ENCODE assay signal across 21 cellular contexts in the genomic region with DNA sequence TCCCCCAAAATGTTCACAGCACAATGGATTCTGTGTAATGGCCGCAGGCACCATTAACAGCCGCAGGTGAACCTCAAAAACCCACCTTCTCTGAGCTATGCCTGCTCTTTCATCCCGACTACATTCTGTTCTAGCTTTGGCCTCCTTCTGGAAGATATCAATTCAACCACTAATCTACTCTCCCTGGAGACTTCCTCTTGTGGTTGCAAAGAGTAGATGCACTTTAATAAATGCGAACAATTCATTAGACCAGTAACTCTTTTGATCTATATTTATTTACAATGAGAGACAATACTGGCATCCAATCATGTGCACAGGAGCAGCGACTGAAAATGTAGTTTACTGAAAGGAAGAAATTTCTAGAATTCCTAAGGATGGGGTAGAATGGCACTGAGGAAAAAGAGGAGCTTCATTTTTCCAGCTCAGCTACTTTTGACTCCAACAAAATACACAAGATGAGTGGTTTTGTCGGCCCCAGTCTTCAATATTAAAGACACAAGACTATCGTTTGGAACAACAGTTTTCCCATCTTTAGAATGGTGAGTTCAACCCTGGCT. TPM values are rescaled to one million over a fixed set of nuclear protein-coding genes. Genes with fewer than 3 reads are reported as not detected.
DNase-seq lines count a peak whose midpoint lies in the region; ATAC-seq and TF ChIP-seq lines count a peak whose summit lies in the region.
"Had no signal": no experiment of that assay in that cellular context is flagged by ENCODE, and none has a peak within 500 bp of the region (broad histone marks: within the 10 kb centered on the region; RNA-seq: fewer than 3 reads in every experiment).

No MANE protein-coding gene starts in this region.

- no peak overlapping the region for H2AFZ ChIP-seq in hepatocyte

- H3K27me3 ChIP-seq in CD8-positive, alpha-beta T cell (ENCODE audit: insufficient read depth, low read length): no peaks in the 10 kb centered on the region
- peaks cover 57% of the 10 kb centered on the region for H3K27me3 ChIP-seq in hepatocyte

- H3K36me3 ChIP-seq in CD8-positive, alpha-beta T cell (ENCODE audit: insufficient read depth, low read length): no peaks in the 10 kb centered on the region
- H3K36me3 ChIP-seq in hepatocyte (replicated peaks; ENCODE audit: insufficient read depth, low read depth): no peaks in the 10 kb centered on the region

- no peak overlapping the region for H3K4me3 ChIP-seq in CD8-positive, alpha-beta T cell (ENCODE audit: low read depth, low read length)
- H3K4me3 ChIP-seq in hepatocyte: no peak overlapping the region

- H3K27ac Mint-ChIP-seq in CD8-positive, alpha-beta T cell: no peak overlapping the region

- no peak overlapping the region for H3K27ac ChIP-seq in CD8-positive, alpha-beta T cell (ENCODE audit: low read depth, low read length)
- no peak overlapping the region for H3K27ac ChIP-seq in hepatocyte
- H3K27ac ChIP-seq: C4-2B had no signal

- DNase-seq in NCI-H2107 treated with DMSO at 0.1 percent for 48 hours (lab: John Stamatoyannopoulos, UW; ENCODE audit: unreplicated experiment) (peak; percentile 20), NCI-H2107 (lab: John Stamatoyannopoulos, UW) (no peak), SW480 (ENCODE audit: low spot score) (peak; percentile 83), inferior parietal cortex (ENCODE audit: extremely low spot score) (peak; percentile 15), left colon (no peak), hepatocyte (ENCODE audit: low spot score) (no peak)
- DNase-seq in CD8-positive, alpha-beta T cell: no peak
- DNase-seq: COR-L47; DMS153; NCI-H1436; NCI-H2029 treated with DMSO at 0.1 percent for 48 hours; NCI-H226; NCI-H526; NK-92 treated with Interleukin-12 subunit alpha and Interleukin-12 subunit beta, amount 100 ng/mL, for 24 hours; OCI-M1; SHP77 treated with DMSO at 0.1 percent for 48 hours had no signal

- no peaks in the 10 kb centered on the region for H3K79me2 ChIP-seq in hepatocyte

- H3K27me3 Mint-ChIP-seq in CD8-positive, alpha-beta T cell (ENCODE audit: low read depth): peaks cover 47% of the 10 kb centered on the region

- H3K4me3 Mint-ChIP-seq in CD8-positive, alpha-beta T cell: no peak overlapping the region

- CTCF ChIA-PET in CD8-positive, alpha-beta T cell (lab: Charles Lee): no interaction called here

- intact Hi-C loops in CD8-positive, alpha-beta T cell (cut with DNase I, micrococcal nuclease): no loop called here
- intact Hi-C loops in left colon (cut with DNase I, micrococcal nuclease): no loop called here

- H3K9me3 Mint-ChIP-seq in CD8-positive, alpha-beta T cell: no peaks in the 10 kb centered on the region

- no peak overlapping the region for H3K4me2 ChIP-seq in hepatocyte

- ATAC-seq in CD8-positive, alpha-beta T cell: no peak
- ATAC-seq in left colon (no peak), HG03039 (IDR thresholded peaks at IDR 0.05; ENCODE audit: unreplicated experiment) (no peak)
- ATAC-seq: HCT116 had no signal

- H3K9me3 ChIP-seq in CD8-positive, alpha-beta T cell (ENCODE audit: low read length): no peaks in the 10 kb centered on the region
- no peaks in the 10 kb centered on the region for H3K9me3 ChIP-seq in hepatocyte (ENCODE audit: low read depth)

- POLR2A ChIA-PET in CD8-positive, alpha-beta T cell (lab: Charles Lee): no interaction called here

- no peaks in the 10 kb centered on the region for H3K36me3 Mint-ChIP-seq in CD8-positive, alpha-beta T cell

- H4K20me1 ChIP-seq in hepatocyte (ENCODE audit: insufficient read depth, poor library complexity, severe bottlenecking): no peaks in the 10 kb centered on the region

- WGBS in hepatocyte (ENCODE audit: low lambda C conversion rate, missing lambda C conversion rate): 72% methylated on average over 7 of the region's 7 CpGs

- no peaks in the 10 kb centered on the region for H3K9me2 ChIP-seq in hepatocyte (replicated peaks; ENCODE audit: insufficient read depth)

- H3K4me1 ChIP-seq in CD8-positive, alpha-beta T cell (ENCODE audit: insufficient read depth, low read length): no peaks in the 10 kb centered on the region
- H3K4me1 ChIP-seq in hepatocyte (ENCODE audit: insufficient read depth): peaks cover 3% of the 10 kb centered on the region

- no peak for TF ChIP-seq CTCF in CD8-positive, alpha-beta T cell (IDR thresholded peaks at IDR 0.05)
- TF ChIP-seq CTCF in hepatocyte (IDR thresholded peaks at IDR 0.05; ENCODE audit: poor library complexity): no peak

- peaks cover 8% of the 10 kb centered on the region for H3K4me1 Mint-ChIP-seq in CD8-positive, alpha-beta T cell (ENCODE audit: low read depth)

RNA-seq across cellular contexts. Expression of gene GRIN2B, which starts 5.3 kb away (rescaled TPM):
- not detected for total RNA-seq in CD8-positive, alpha-beta T cell
- total RNA-seq in left colon (1 to 10 TPM in 1 of 2 donors, under 1 TPM in 1; 0.78 to 1.4 TPM), hepatocyte (0.04 and 0.60 TPM in 2 replicates)
- 0.26 and 0.75 TPM in 2 replicates for polyA plus RNA-seq in hepatocyte
- total RNA-seq: A172, RPMI7951 had no signal

Comparison
In these comparisons a context has a peak if more than half of its experiments do, and no peak if none do; other contexts are left out.
1. DNase-seq: peak in NCI-H2107 treated with DMSO at 0.1 percent for 48 hours (single experiment), SW480 (single experiment) and inferior parietal cortex (single experiment); none in NCI-H2107 (single experiment), CD8-positive, alpha-beta T cell (0 of 7), left colon (0 of 2) and hepatocyte (single experiment).